Comparison of ENCODE assay signal across 13 cellular contexts in genomic region chr12:82996168-82996812, GRCh38.
DNase-seq lines count a peak whose midpoint lies in the region; ATAC-seq and TF ChIP-seq lines count a peak whose summit lies in the region.
"Had no signal": no experiment of that assay in that cellular context is flagged by ENCODE, and none has a peak within 500 bp of the region (broad histone marks: within the 10 kb centered on the region; RNA-seq: fewer than 3 reads in every experiment).

No MANE protein-coding gene starts in this region.

- no peak for TF ChIP-seq CTCF in LNCaP clone FGC (IDR thresholded peaks at IDR 0.05; ENCODE audit: control insufficient read depth, extremely low read depth, insufficient read depth)

- ATAC-seq in GM18867 (IDR thresholded peaks at IDR 0.05; ENCODE audit: unreplicated experiment) (peak; percentile 87), HG02623 (IDR thresholded peaks at IDR 0.05; ENCODE audit: unreplicated experiment) (peak; percentile 85)
- no peak for ATAC-seq in naive thymus-derived CD4-positive, alpha-beta T cell

- peak overlapping the region in 1 of 9 donors; percentile 41 for H3K27ac Mint-ChIP-seq in naive thymus-derived CD4-positive, alpha-beta T cell
- H3K27ac Mint-ChIP-seq: activated T-helper 2 cell treated with anti-CD3 and anti-CD28 coated beads, Interferon-gamma antibody, Interleukin-2, Interleukin-4, amounts not matched to agents 10 μg/mL and 5 μg/mL and 100 μg/mL, durations not matched to agents 14 hours and 24 hours and 36 hours; naive B cell had no signal

- no peaks in the 10 kb centered on the region for H3K9me3 ChIP-seq in MG63
- H3K9me3 ChIP-seq in naive thymus-derived CD4-positive, alpha-beta T cell (ENCODE audit: control insufficient read depth in 2 of 3, low read length in 3 of 3), result no peaks in the 10 kb centered on the region
- H3K9me3 ChIP-seq: HAP-1, tibial nerve had no signal

- no peaks in the 10 kb centered on the region for H3K27me3 Mint-ChIP-seq in naive thymus-derived CD4-positive, alpha-beta T cell
- H3K27me3 Mint-ChIP-seq: naive B cell had no signal

- intact Hi-C loops in naive thymus-derived CD4-positive, alpha-beta T cell (cut with micrococcal nuclease), result loop anchor here in 1 of 2 donors (5.0 kb wide), 1 partner anchor 309 kb away; the partner anchor contains the start of gene TMTC2

- H3K27me3 ChIP-seq in MG63, result no peaks in the 10 kb centered on the region
- H3K27me3 ChIP-seq in naive thymus-derived CD4-positive, alpha-beta T cell (ENCODE audit: control insufficient read depth in 2 of 2, insufficient read depth in 2 of 2, low read length in 2 of 2), result no peaks in the 10 kb centered on the region
- H3K27me3 ChIP-seq: tibial nerve had no signal

- CTCF ChIA-PET in naive thymus-derived CD4-positive, alpha-beta T cell (lab: Charles Lee), result no interaction called here

- H3K4me3 ChIP-seq in LNCaP clone FGC (ENCODE audit: low read depth, low read length) (no peak overlapping the region), MG63 (no peak overlapping the region)
- no peak overlapping the region for H3K4me3 ChIP-seq in naive thymus-derived CD4-positive, alpha-beta T cell (ENCODE audit: low read length)
- H3K4me3 ChIP-seq: HAP-1, tibial nerve had no signal

- H3K9me3 Mint-ChIP-seq in naive thymus-derived CD4-positive, alpha-beta T cell, result peaks cover 0 to 3% (median 0%) of the 10 kb centered on the region in 11 donors
- H3K9me3 Mint-ChIP-seq: activated T-helper 2 cell treated with anti-CD3 and anti-CD28 coated beads, Interferon-gamma antibody, Interleukin-2, Interleukin-4, amounts not matched to agents 10 μg/mL and 5 μg/mL and 100 μg/mL, durations not matched to agents 14 hours and 24 hours and 36 hours had no signal

- H3K4me1 ChIP-seq in naive thymus-derived CD4-positive, alpha-beta T cell (ENCODE audit: control insufficient read depth in 2 of 2, insufficient read depth in 2 of 2, low read length in 2 of 2), result no peaks in the 10 kb centered on the region
- H3K4me1 ChIP-seq: HAP-1, tibial nerve had no signal

- no peak overlapping the region for H3K4me3 Mint-ChIP-seq in naive thymus-derived CD4-positive, alpha-beta T cell
- H3K4me3 Mint-ChIP-seq: naive B cell had no signal

- H3K4me1 Mint-ChIP-seq in naive thymus-derived CD4-positive, alpha-beta T cell, result no peaks in the 10 kb centered on the region
- H3K4me1 Mint-ChIP-seq: naive B cell had no signal

- DNase-seq in LNCaP clone FGC (ENCODE audit: low read depth) (peak; percentile 33), kidney tubule cell (ENCODE audit: low spot score) (peak; percentile 33), MG63 (no peak)
- DNase-seq in activated naive CD4-positive, alpha-beta T cell treated with Interleukin-2 at 50 U/mL for 16 hours, result no peak
- DNase-seq in naive thymus-derived CD4-positive, alpha-beta T cell, result no peak
- DNase-seq: dermis blood vessel endothelial cell; naive B cell; stimulated activated CD4-positive, alpha-beta T cell treated with anti-CD3 and anti-CD28 coated beads, Interleukin-4, amount 100 ng/mL, for 1 hour had no signal

- no peaks in the 10 kb centered on the region for H3K36me3 Mint-ChIP-seq in naive thymus-derived CD4-positive, alpha-beta T cell

- no peak overlapping the region for H3K27ac ChIP-seq in naive thymus-derived CD4-positive, alpha-beta T cell (ENCODE audit: low read depth, low read length)
- H3K27ac ChIP-seq: tibial nerve had no signal

- H3K36me3 ChIP-seq in MG63, result no peaks in the 10 kb centered on the region
- no peaks in the 10 kb centered on the region for H3K36me3 ChIP-seq in naive thymus-derived CD4-positive, alpha-beta T cell (ENCODE audit: control insufficient read depth in 2 of 3, insufficient read depth in 3 of 3, low read length in 3 of 3)
- H3K36me3 ChIP-seq: HAP-1 had no signal

- POLR2A ChIA-PET in naive thymus-derived CD4-positive, alpha-beta T cell (lab: Charles Lee), result no interaction called here

Comparison
In these comparisons a context has a peak if more than half of its experiments do, and no peak if none do; other contexts are left out.
1. DNase-seq: peak in LNCaP clone FGC (single experiment) and kidney tubule cell (single experiment); none in MG63 (single experiment), activated naive CD4-positive, alpha-beta T cell treated with Interleukin-2 at 50 U/mL for 16 hours (single experiment) and naive thymus-derived CD4-positive, alpha-beta T cell (0 of 9).